In genomic region chr1:93608188-93609109, GRCh38 we compare ENCODE assay signal across 1 cellular context.
A peak's percentile ranks its signal among the peaks of the same experiment; 100 is the strongest.
TF ChIP-seq lines count a peak whose summit lies in the region.

No MANE protein-coding gene starts in this region.

TF ChIP-seq in SK-N-SH, 30 proteins besides CTCF, POLR2A, EP300 and RAD21 (continued from another document):
- TF ChIP-seq REST (IDR thresholded peaks at IDR 0.05; ENCODE audit: low read depth, low read length), result peak; percentile 70
- no peak for TF ChIP-seq FOXM1 (IDR thresholded peaks at IDR 0.05; ENCODE audit: low read depth)
- TF ChIP-seq RFX5 (IDR thresholded peaks at IDR 0.05; ENCODE audit: low read length), result peak; percentile 15; the same call in 1 of the 2 replicates
- TF ChIP-seq TEAD4 (IDR thresholded peaks at IDR 0.05; ENCODE audit: borderline replicate concordance, insufficient read depth), result no peak
- TF ChIP-seq MEF2A (IDR thresholded peaks at IDR 0.05; ENCODE audit: borderline replicate concordance, low read depth), result no peak
- no peak for TF ChIP-seq YY1 (IDR thresholded peaks at IDR 0.05; ENCODE audit: low read depth)
- no peak for TF ChIP-seq SIN3A (IDR thresholded peaks at IDR 0.05; ENCODE audit: borderline replicate concordance, low read depth, low read length)
- TF ChIP-seq CHD2 (IDR thresholded peaks at IDR 0.05; ENCODE audit: low read length, partially characterized antibody), result no peak
- TF ChIP-seq GABPA (IDR thresholded peaks at IDR 0.05; ENCODE audit: low read depth), result no peak
- peak; percentile 89 for TF ChIP-seq TCF12 (IDR thresholded peaks at IDR 0.05)
- TF ChIP-seq ZBTB33 (IDR thresholded peaks at IDR 0.05; ENCODE audit: borderline replicate concordance, low read depth), result no peak
- peak; percentile 46 for TF ChIP-seq GATA2 (CRISPR knock-in tag; IDR thresholded peaks at IDR 0.05)
- no peak for TF ChIP-seq USF1 (IDR thresholded peaks at IDR 0.05; ENCODE audit: borderline replicate concordance, low read depth)
- TF ChIP-seq USF2 (IDR thresholded peaks at IDR 0.05; ENCODE audit: borderline replicate concordance, low read depth, low read length), result no peak
- no peak; the same call in 1 of the 2 replicates for TF ChIP-seq PBX3 (IDR thresholded peaks at IDR 0.05)
